8 cellular contexts compared by ENCODE assay signal in genomic region chr17:48816774-48817590, GRCh38. TPM values are rescaled to one million over a fixed set of nuclear protein-coding genes. Genes with fewer than 3 reads are reported as not detected.
DNase-seq lines count a peak whose midpoint lies in the region; ATAC-seq, FAIRE-seq and TF ChIP-seq lines count a peak whose summit lies in the region.

TTLL6 (minus strand) TSS chr17:48817229; CDS start chr17:48817072, 157 bp downstream.

- DNase-seq in NCI-H460 (ENCODE audit: extremely low read depth, low read depth) = peak; percentile 86
- peak; percentile 79 for DNase-seq in activated CD4-positive, alpha-beta T cell treated with anti-CD3 and anti-CD28 coated beads, Interleukin-2, amount 50 U/mL, for 1 hour
- DNase-seq in dermis microvascular lymphatic vessel endothelial cell (ENCODE audit: low read depth in 2 of 2) = peak; percentile 44 to 84
- DNase-seq in HepG2 (ENCODE audit: low spot score) = peak; percentile 87
- DNase-seq in stimulated activated CD4-positive, alpha-beta T cell treated with anti-CD3 and anti-CD28 coated beads, Interleukin-2, amount 100 ng/mL, for 48 hours = peak; percentile 57 to 63
- DNase-seq in middle frontal gyrus (ENCODE audit: extremely low spot score, low spot score) = no peak

- H2AFZ ChIP-seq in HepG2 (ENCODE audit: low read length) = no peak within 1 kb of the TSS

- CTCF ChIA-PET in HepG2 (lab: Yijun Ruan, JAX; ENCODE audit: low intra/inter-chr PET ratio, low total read pairs) = interaction anchor here (6.3 kb wide), 1 partner anchor 61 kb away, joined by 155 read pairs; no protein-coding TSS in a partner anchor

- intact Hi-C loops in HepG2 (cut with micrococcal nuclease; ENCODE audit: unreplicated experiment) = loop anchor here (1.0 kb wide), 1 partner anchor 14 kb away; the partner anchor contains the start of gene CALCOCO2

- no TSS peak for BruUV-seq in HepG2 (replicated peaks; lab: Mats Ljungman, UMichigan)

- TF ChIP-seq POLR2A in HepG2 (IDR thresholded peaks at IDR 0.05; ENCODE audit: insufficient read depth in 1 of 2, low read depth in 2 of 2, low read length in 2 of 2) = no peak

- peaks cover 0 to 28% of the 10 kb centered on the region in 2 experiments; a peak in 3 of 5 replicates for H3K27me3 ChIP-seq in HepG2 (ENCODE audit: control insufficient read depth in 1 of 2, insufficient read depth in 2 of 2, low read length in 2 of 2)

- FAIRE-seq in HepG2 (lab: Jason Lieb, UNC) = no peak

- TF ChIP-seq RAD21 in HepG2 (CRISPR knock-in tag; IDR thresholded peaks at IDR 0.05) = no peak

- no peaks in the 10 kb centered on the region for H3K79me2 ChIP-seq in HepG2 (ENCODE audit: insufficient read depth, low read length)

- WGBS in HepG2 (ENCODE audit: low lambda C conversion rate) = 2% methylated on average over 47 of the region's 64 CpGs

- no peak within 1 kb of the TSS for H3K27ac ChIP-seq in HepG2 (ENCODE audit: extremely low read length, insufficient read depth, low read length)

- ATAC-seq in HG03135 (IDR thresholded peaks at IDR 0.05; ENCODE audit: unreplicated experiment) = peak; percentile 82
- ATAC-seq in HepG2 = peak; percentile 94

- TF ChIP-seq EP300 in HepG2 (IDR thresholded peaks at IDR 0.05; ENCODE audit: low read depth in 2 of 2, low read length in 2 of 2) = no peak
- TF ChIP-seq EP300 in HepG2 (CRISPR knock-in tag; IDR thresholded peaks at IDR 0.05; ENCODE audit: borderline replicate concordance) = no peak

- peak within 1 kb of the TSS; percentile 86 for H3K4me2 ChIP-seq in HepG2 (ENCODE audit: low read depth, low read length)

- no peaks in the 10 kb centered on the region for H3K9me3 ChIP-seq in HepG2 (ENCODE audit: low read length)

- no peak within 1 kb of the TSS for H3K9ac ChIP-seq in HepG2 (ENCODE audit: insufficient read depth, low read depth, low read length)

- TF ChIP-seq CTCF in HepG2 (CRISPR knock-in tag; IDR thresholded peaks at IDR 0.05) = 0 out of 2 replicates have a peak, but pooled peaks have one; percentile 6

- POLR2A ChIA-PET in HepG2 (lab: Yijun Ruan, JAX) = interaction anchor here (0.8 to 2.2 kb wide), 3 partner anchors 55 to 76 kb away, joined by 3 to 9 read pairs (median 4); partner anchors contain the start of gene ATP5MC1

- no peaks in the 10 kb centered on the region for H3K36me3 ChIP-seq in HepG2 (replicated peaks in 1 of 2; ENCODE audit: control insufficient read depth in 1 of 2, insufficient read depth in 2 of 2, low read length in 2 of 2)

- peaks cover 31% of the 10 kb centered on the region for H3K4me1 ChIP-seq in HepG2 (ENCODE audit: insufficient read depth, low read length)

- no peaks in the 10 kb centered on the region for H4K20me1 ChIP-seq in HepG2 (ENCODE audit: insufficient read depth, low read length)

- in situ Hi-C loops in HepG2 (cut with HindIII; ENCODE audit: extremely low pct_ligation_motif_present, low pct_unique_long_range_greater_than_20kb) = loop anchor here (10.0 kb wide), 1 partner anchor 228 kb away; no protein-coding TSS in a partner anchor

- H3K4me3 ChIP-seq in GM08714 (ENCODE audit: low read length) (peak within 1 kb of the TSS; percentile 60), HepG2 (replicated peaks in 1 of 3; ENCODE audit: insufficient read depth in 1 of 3, low read depth in 2 of 3, low read length in 3 of 3) (peak within 1 kb of the TSS; percentile 36 to 71 (median 45); a peak in 5 of 6 replicates)

TF ChIP-seq in HepG2, 621 proteins besides CTCF, POLR2A, EP300 and RAD21 (continues in another document):
- TF ChIP-seq ATF2 (CRISPR knock-in tag; IDR thresholded peaks at IDR 0.05) = 0 out of 2 replicates have a peak, but pooled peaks have one; percentile 24
- no peak for TF ChIP-seq ELF3 (CRISPR knock-in tag; IDR thresholded peaks at IDR 0.05)
- no peak for TF ChIP-seq IRX3 (CRISPR knock-in tag; IDR thresholded peaks at IDR 0.05; ENCODE audit: borderline replicate concordance, low read depth)
- peak; percentile 51 for TF ChIP-seq ASH2L (IDR thresholded peaks at IDR 0.05; ENCODE audit: insufficient read length, low read depth, low read length)
- TF ChIP-seq NR0B2 (CRISPR knock-in tag; IDR thresholded peaks at IDR 0.05) = 0 out of 2 replicates have a peak, but pooled peaks have one; percentile 55
- peak; percentile 70; the same call in 1 of the 2 replicates for TF ChIP-seq ZNF709 (CRISPR knock-in tag; IDR thresholded peaks at IDR 0.05)
- TF ChIP-seq ARID4A (CRISPR knock-in tag; IDR thresholded peaks at IDR 0.05; ENCODE audit: borderline replicate concordance) = peak; percentile 75; the same call in 1 of the 2 replicates
- peak; percentile 54; the same call in 1 of the 2 replicates for TF ChIP-seq ZNF383 (CRISPR knock-in tag; IDR thresholded peaks at IDR 0.05; ENCODE audit: borderline replicate concordance)
- no peak for TF ChIP-seq CCAR2 (optimal IDR thresholded peaks at IDR 0.05; ENCODE audit: low read depth, low read length)
- no peak for TF ChIP-seq ZNF33B (CRISPR knock-in tag; IDR thresholded peaks at IDR 0.05)

RNA-seq across cellular contexts. Expression of gene TTLL6, which starts in this region (rescaled TPM):
- total RNA-seq in NCI-H460 (2014; rRNA removed; shearing (Covaris generic)) = not detected in 2 replicates
- not detected in 2 replicates for polyA plus RNA-seq in NCI-H460 (2014; cell fraction: nucleus; rRNA removed)
- total RNA-seq in dermis microvascular lymphatic vessel endothelial cell = under 0.01 TPM in 1 of 2 replicates, not detected in the other
- 0.04 TPM in 1 of 2 replicates, not detected in the other for total RNA-seq in HepG2 (2016; rRNA removed; fragmentation: Illumina TruSeq; extraction: Trizol)
- total RNA-seq in HepG2 (2016; cell fraction: cytosol; rRNA removed; fragmentation: Illumina TruSeq; extraction: Trizol; ENCODE audit: low read depth) = not detected in 2 replicates
- total RNA-seq in HepG2 (2016; cell fraction: insoluble cytoplasmic fraction; rRNA removed; fragmentation: Illumina TruSeq; extraction: Trizol) = 0.09 TPM in 1 of 2 replicates, not detected in the other
- 0.12 TPM in 1 of 2 replicates, not detected in the other for total RNA-seq in HepG2 (2016; cell fraction: membrane; rRNA removed; fragmentation: Illumina TruSeq; extraction: Trizol)
- not detected in 2 replicates for total RNA-seq in HepG2 (2016; cell fraction: nucleus; rRNA removed; fragmentation: Illumina TruSeq; extraction: Trizol)
- polyA plus RNA-seq in HepG2 (2011; rRNA removed) = 0.08 and 0.25 TPM in 2 replicates
- 0.05 and 0.14 TPM in 2 replicates for polyA plus RNA-seq in HepG2 (2011; cell fraction: cytosol; rRNA removed)
- 0.23 and 0.45 TPM in 2 replicates for polyA plus RNA-seq in HepG2 (2011; cell fraction: nucleus; rRNA removed)
- 0.19 and 0.25 TPM in 2 replicates for polyA plus RNA-seq in HepG2 (2012)
- polyA plus RNA-seq in HepG2 (2016; cell fraction: cytosol; fragmentation: Illumina TruSeq; extraction: Trizol; ENCODE audit: low read depth) = 0.07 TPM in 1 of 2 replicates, not detected in the other
- polyA plus RNA-seq in HepG2 (2016; cell fraction: insoluble cytoplasmic fraction; fragmentation: Illumina TruSeq; extraction: Trizol; ENCODE audit: low read depth) = not detected in 2 replicates
- not detected in 2 replicates for polyA plus RNA-seq in HepG2 (2016; cell fraction: membrane; fragmentation: Illumina TruSeq; extraction: Trizol; ENCODE audit: low read depth)
- not detected in 2 replicates for polyA plus RNA-seq in HepG2 (2016; cell fraction: nucleus; fragmentation: Illumina TruSeq; extraction: Trizol; ENCODE audit: insufficient read depth, low read depth)
- 0.16 and 0.40 TPM in 2 replicates for polyA minus RNA-seq in HepG2 (2011; rRNA and poly(A)+ RNA removed; ENCODE audit: low replicate concordance)
- polyA minus RNA-seq in HepG2 (2011; cell fraction: cytosol; rRNA and poly(A)+ RNA removed) = not detected in 2 replicates
- 0.26 and 1.1 TPM in 2 replicates for polyA minus RNA-seq in HepG2 (2011; cell fraction: nucleus; rRNA and poly(A)+ RNA removed)

Comparison
In these comparisons a context has a peak if more than half of its experiments do, and no peak if none do; other contexts are left out.
1. Peak in DNase-seq in NCI-H460; RNA of the gene not detected or under 1 TPM.
2. Peak in DNase-seq in dermis microvascular lymphatic vessel endothelial cell; RNA of the gene not detected or under 1 TPM.